Comparison of ENCODE assay signal across 31 cellular contexts in the genomic region with DNA sequence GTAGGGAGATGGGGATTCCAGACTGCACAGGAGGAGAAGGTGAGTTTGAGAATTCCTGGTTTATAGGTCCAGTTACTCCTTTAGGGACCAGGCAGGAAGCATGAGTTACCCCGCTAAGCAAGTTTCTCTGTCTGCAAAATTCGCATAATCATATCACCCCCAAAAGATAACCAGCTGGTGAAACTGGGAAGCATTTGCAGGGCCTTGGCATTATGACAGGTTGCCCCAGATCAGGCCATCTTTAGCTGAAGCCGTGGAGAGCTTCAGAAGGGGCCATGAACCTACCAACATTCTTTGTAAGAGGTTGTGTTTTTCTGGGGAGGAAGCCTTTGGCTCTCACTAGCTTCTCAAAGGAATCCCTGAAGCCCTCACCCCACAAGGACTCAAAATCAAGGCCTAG. TPM values are rescaled to one million over a fixed set of nuclear protein-coding genes. Genes with fewer than 3 reads are reported as not detected.
"Had no signal": no experiment of that assay in that cellular context is flagged by ENCODE, and none has a peak within 500 bp of the region (broad histone marks: within the 10 kb centered on the region; RNA-seq: fewer than 3 reads in every experiment).

No MANE protein-coding gene starts in this region.

- H3K36me3 ChIP-seq: ascending aorta, cardiac muscle cell had no signal

- H3K27ac ChIP-seq: ascending aorta, cardiac muscle cell, VCaP had no signal

- H3K4me3 ChIP-seq: ascending aorta, cardiac muscle cell had no signal

- H3K4me1 ChIP-seq: ascending aorta had no signal

- DNase-seq: activated CD4-positive, alpha-beta memory T cell treated with anti-CD3 and anti-CD28 coated beads, Interleukin-2, amount 10 ng/mL, durations not matched to agents 7 days and 5 days; activated CD4-positive, alpha-beta T cell treated with anti-CD3 and anti-CD28 coated beads for 1 hour; activated CD4-positive, alpha-beta T cell treated with anti-CD3 and anti-CD28 coated beads for 36 hours; activated CD4-positive, alpha-beta T cell treated with anti-CD3 and anti-CD28 coated beads for 48 hours; activated CD4-positive, alpha-beta T cell treated with anti-CD3 and anti-CD28 coated beads, Interleukin-2, amount 10 ng/mL, durations not matched to agents 7 days and 5 days; activated CD4-positive, alpha-beta T cell treated with anti-CD3 and anti-CD28 coated beads, Interleukin-2, amount 50 U/mL, for 48 hours; activated CD4-positive, CD25-positive, alpha-beta regulatory T cell; activated CD8-positive, alpha-beta memory T cell treated with anti-CD3 and anti-CD28 coated beads for 24 hours; activated CD8-positive, alpha-beta memory T cell treated with anti-CD3 and anti-CD28 coated beads, Interleukin-2, amount 10 ng/mL, durations not matched to agents 7 days and 5 days; activated CD8-positive, alpha-beta memory T cell treated with anti-CD3 and anti-CD28 coated beads, Interleukin-2, amount 50 U/mL, for 48 hours; activated CD8-positive, alpha-beta T cell treated with anti-CD3 and anti-CD28 coated beads, Interleukin-2, amount 10 ng/mL, durations not matched to agents 7 days and 5 days; activated effector memory CD4-positive, alpha-beta T cell treated with Interleukin-2 at 50 U/mL for 16 hours; activated gamma-delta T cell; activated naive CD4-positive, alpha-beta T cell treated with anti-CD3 and anti-CD28 coated beads, Interleukin-2, amount 10 ng/mL, durations not matched to agents 7 days and 5 days; activated naive CD4-positive, alpha-beta T cell treated with Interleukin-2 at 50 U/mL for 16 hours; activated naive CD8-positive, alpha-beta T cell treated with anti-CD3 and anti-CD28 coated beads, Interleukin-2, amount 10 ng/mL, durations not matched to agents 7 days and 5 days; activated naive CD8-positive, alpha-beta T cell treated with anti-CD3 and anti-CD28 coated beads, Interleukin-2, amount 50 U/mL, for 24 hours; activated T-cell treated with anti-CD3 and anti-CD28 coated beads, Interleukin-2, amount 50 U/mL, for 24 hours; activated T-cell treated with anti-CD3 and anti-CD28 coated beads, Interleukin-2, amount 50 U/mL, for 48 hours; amygdala; anterior cingulate cortex; caudate nucleus; T-helper 1 cell; T-helper 2 cell; T-helper 9 cell had no signal

- H3K9me3 ChIP-seq: ascending aorta had no signal

- FAIRE-seq: bronchial epithelial cell, TTC549 had no signal

- H3K27me3 ChIP-seq: ascending aorta, cardiac muscle cell had no signal

RNA-seq across cellular contexts. Expression of gene ATP2B2, which starts 29.4 kb away (rescaled TPM):
- total RNA-seq: activated CD4-positive, alpha-beta memory T cell treated with anti-CD3 and anti-CD28 coated beads, Interleukin-2, amount 10 ng/mL, durations not matched to agents 7 days and 5 days; activated CD4-positive, alpha-beta T cell treated with anti-CD3 and anti-CD28 coated beads, Interleukin-2, amount 10 ng/mL, durations not matched to agents 7 days and 5 days; activated CD8-positive, alpha-beta memory T cell treated with anti-CD3 and anti-CD28 coated beads, Interleukin-2, amount 10 ng/mL, durations not matched to agents 7 days and 5 days; activated CD8-positive, alpha-beta T cell treated with anti-CD3 and anti-CD28 coated beads, Interleukin-2, amount 10 ng/mL, durations not matched to agents 7 days and 5 days; activated naive CD8-positive, alpha-beta T cell treated with anti-CD3 and anti-CD28 coated beads, Interleukin-2, amount 10 ng/mL, durations not matched to agents 7 days and 5 days; activated T-helper 2 cell treated with anti-CD3 and anti-CD28 coated beads, Interferon-gamma antibody, Interleukin-2, Interleukin-4, amounts not matched to agents 10 μg/mL and 5 μg/mL and 100 μg/mL, durations not matched to agents 14 hours and 24 hours and 36 hours; ascending aorta; bronchial epithelial cell had no signal
